Comparison of ENCODE assay signal across 8 cellular contexts in the genomic region with DNA sequence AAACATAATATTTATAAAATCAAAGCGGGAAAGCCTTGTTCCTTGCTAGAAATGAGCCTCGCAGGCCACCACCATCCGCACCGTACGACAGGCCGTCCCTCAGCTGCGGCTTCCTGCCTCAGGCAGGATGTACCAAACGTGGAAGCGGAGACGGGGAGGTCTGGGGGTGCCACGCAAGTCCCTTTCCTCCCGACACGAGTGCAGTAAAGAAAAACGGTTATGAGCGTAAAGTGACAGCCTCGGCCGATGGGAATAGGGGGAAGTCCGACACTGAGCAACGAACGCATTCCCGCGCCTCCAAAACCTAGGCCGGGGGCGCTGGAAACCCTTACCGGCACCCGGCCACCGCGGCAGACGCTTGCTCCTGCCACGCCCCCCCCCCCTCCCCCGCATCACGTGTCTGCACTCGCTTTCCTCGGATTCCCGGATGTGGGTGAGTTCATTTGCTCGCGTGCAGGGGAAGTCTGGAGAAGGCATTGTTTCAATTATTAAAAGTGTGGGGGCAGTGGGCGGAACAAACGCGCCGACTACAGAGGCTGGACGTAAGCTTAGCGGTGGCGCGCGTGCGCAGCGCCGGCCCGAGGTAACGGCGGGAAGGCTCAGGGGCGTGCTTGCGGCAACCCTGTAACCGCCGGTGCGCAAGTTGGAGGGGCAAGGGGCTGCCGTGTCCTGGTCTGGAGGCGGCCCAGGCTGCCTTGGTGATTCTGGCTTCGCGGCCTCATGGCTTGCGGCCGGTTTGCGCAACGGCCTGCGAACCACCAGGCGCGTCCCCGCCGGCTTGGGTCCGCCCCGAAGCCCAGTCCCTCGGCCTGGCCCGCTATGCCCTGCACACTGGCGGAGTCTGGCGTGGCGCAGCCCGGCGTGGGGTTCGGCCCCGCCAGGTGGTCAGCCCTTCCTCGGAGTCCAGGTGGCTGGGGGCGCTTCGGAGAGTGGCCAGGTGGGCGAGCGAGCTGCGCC. TPM values are rescaled to one million over a fixed set of nuclear protein-coding genes. Genes with fewer than 3 reads are reported as not detected.
DNase-seq lines count a peak whose midpoint lies in the region; ATAC-seq and TF ChIP-seq lines count a peak whose summit lies in the region.

TSS of gene ANAPC13 (minus strand) at position 366 of the 957 bp plus-strand sequence. CDS start 3,081 bp downstream, outside the sequence.
TSS of gene CEP63 (plus strand) at position 438 of the 957 bp plus-strand sequence. CDS start 9,264 bp downstream, outside the sequence.

- TF ChIP-seq CTCF in RWPE2 (IDR thresholded peaks at IDR 0.05; ENCODE audit: poor library complexity, severe bottlenecking) = no peak

- peak; percentile 83 for ATAC-seq in RWPE2 (ENCODE audit: low read depth)
- ATAC-seq in natural killer cell treated with Interleukin-12 subunit alpha and Interleukin-12 subunit beta and Interleukin-15 and Interleukin-18, amount 100 ng/mL, for 72 hours = peak; percentile 89 to 90
- peak; percentile 89 for ATAC-seq in stimulated activated naive CD8-positive, alpha-beta T cell treated with anti-CD3 and anti-CD28 coated beads, Interleukin-15, Interleukin-2, amounts not matched to agents 100 U/mL and 50 U/mL, for 24 hours

- no peaks in the 10 kb centered on the region for H3K9me3 Mint-ChIP-seq in activated T-helper 2 cell treated with anti-CD3 and anti-CD28 coated beads, Interferon-gamma antibody, Interleukin-2, Interleukin-4, amounts not matched to agents 10 μg/mL and 5 μg/mL and 100 μg/mL, durations not matched to agents 14 hours and 24 hours and 36 hours
- no peaks in the 10 kb centered on the region for H3K9me3 Mint-ChIP-seq in natural killer cell treated with Interleukin-12 subunit alpha and Interleukin-12 subunit beta and Interleukin-15 and Interleukin-18, amount 100 ng/mL, for 72 hours

- no peaks in the 10 kb centered on the region for H3K27me3 ChIP-seq in RWPE2 (ENCODE audit: insufficient read depth, poor library complexity, severe bottlenecking)

- H3K4me3 ChIP-seq in RWPE2 (ENCODE audit: severe bottlenecking) = peak within 1 kb of the TSS; percentile 64

- no peaks in the 10 kb centered on the region for H3K27me3 Mint-ChIP-seq in activated T-helper 2 cell treated with anti-CD3 and anti-CD28 coated beads, Interferon-gamma antibody, Interleukin-2, Interleukin-4, amounts not matched to agents 10 μg/mL and 5 μg/mL and 100 μg/mL, durations not matched to agents 14 hours and 24 hours and 36 hours (ENCODE audit: low read depth)
- H3K27me3 Mint-ChIP-seq in natural killer cell treated with Interleukin-12 subunit alpha and Interleukin-12 subunit beta and Interleukin-15 and Interleukin-18, amount 100 ng/mL, for 72 hours = no peaks in the 10 kb centered on the region

- peak within 1 kb of the TSS; percentile 87 for H3K27ac ChIP-seq in RWPE2 (ENCODE audit: poor library complexity, severe bottlenecking)

- intact Hi-C loops in activated T-helper 2 cell treated with anti-CD3 and anti-CD28 coated beads, Interferon-gamma antibody, Interleukin-2, Interleukin-4, amounts not matched to agents 10 μg/mL and 5 μg/mL and 100 μg/mL, durations not matched to agents 14 hours and 24 hours and 36 hours (cut with micrococcal nuclease) = loop anchor here (2.0 to 10.0 kb wide), 8 partner anchors 179 to 1763 kb away; partner anchors contain the start of genes CDV3, MSL2, NPHP3 and RYK

- DNase-seq in EH (ENCODE audit: low read depth) (peak; percentile 99), H4 (ENCODE audit: low spot score) (peak; percentile 99), LoVo (ENCODE audit: low spot score) (peak; percentile 97), RWPE2 (ENCODE audit: low spot score) (peak; percentile 94), fibroblast of peridontal ligament (ENCODE audit: extremely low read depth) (peak; percentile 99)
- peak; percentile 92 for DNase-seq in activated T-helper 2 cell treated with anti-CD3 and anti-CD28 coated beads, Interferon-gamma antibody, Interleukin-2, Interleukin-4, amounts not matched to agents 10 μg/mL and 5 μg/mL and 100 μg/mL, durations not matched to agents 14 hours and 24 hours and 36 hours (ENCODE audit: low spot score)
- peak; percentile 95 for DNase-seq in natural killer cell treated with Interleukin-12 subunit alpha and Interleukin-12 subunit beta and Interleukin-15 and Interleukin-18, amount 100 ng/mL, for 72 hours (ENCODE audit: low spot score)
- peak; percentile 88 for DNase-seq in stimulated activated naive CD8-positive, alpha-beta T cell treated with anti-CD3 and anti-CD28 coated beads, Interleukin-15, Interleukin-2, amounts not matched to agents 100 U/mL and 50 U/mL, for 24 hours

- peaks cover 37% of the 10 kb centered on the region for H3K4me1 Mint-ChIP-seq in activated T-helper 2 cell treated with anti-CD3 and anti-CD28 coated beads, Interferon-gamma antibody, Interleukin-2, Interleukin-4, amounts not matched to agents 10 μg/mL and 5 μg/mL and 100 μg/mL, durations not matched to agents 14 hours and 24 hours and 36 hours (ENCODE audit: low read depth)
- H3K4me1 Mint-ChIP-seq in natural killer cell treated with Interleukin-12 subunit alpha and Interleukin-12 subunit beta and Interleukin-15 and Interleukin-18, amount 100 ng/mL, for 72 hours (ENCODE audit: low read depth in 2 of 2) = peaks cover 35 to 41% of the 10 kb centered on the region in 2 donors

- no peaks in the 10 kb centered on the region for H3K9me3 ChIP-seq in RWPE2 (ENCODE audit: severe bottlenecking)

- peak within 1 kb of the TSS; percentile 97 for H3K4me3 Mint-ChIP-seq in activated T-helper 2 cell treated with anti-CD3 and anti-CD28 coated beads, Interferon-gamma antibody, Interleukin-2, Interleukin-4, amounts not matched to agents 10 μg/mL and 5 μg/mL and 100 μg/mL, durations not matched to agents 14 hours and 24 hours and 36 hours (ENCODE audit: low read depth)
- peak within 1 kb of the TSS; percentile 91 for H3K4me3 Mint-ChIP-seq in natural killer cell treated with Interleukin-12 subunit alpha and Interleukin-12 subunit beta and Interleukin-15 and Interleukin-18, amount 100 ng/mL, for 72 hours

- peaks cover 22% of the 10 kb centered on the region for H3K36me3 ChIP-seq in RWPE2 (ENCODE audit: low read depth)

- peaks cover 32% of the 10 kb centered on the region for H3K36me3 Mint-ChIP-seq in activated T-helper 2 cell treated with anti-CD3 and anti-CD28 coated beads, Interferon-gamma antibody, Interleukin-2, Interleukin-4, amounts not matched to agents 10 μg/mL and 5 μg/mL and 100 μg/mL, durations not matched to agents 14 hours and 24 hours and 36 hours (ENCODE audit: low read depth)
- H3K36me3 Mint-ChIP-seq in natural killer cell treated with Interleukin-12 subunit alpha and Interleukin-12 subunit beta and Interleukin-15 and Interleukin-18, amount 100 ng/mL, for 72 hours = peaks cover 11% of the 10 kb centered on the region

- peak within 1 kb of the TSS; percentile 99 for H3K27ac Mint-ChIP-seq in activated T-helper 2 cell treated with anti-CD3 and anti-CD28 coated beads, Interferon-gamma antibody, Interleukin-2, Interleukin-4, amounts not matched to agents 10 μg/mL and 5 μg/mL and 100 μg/mL, durations not matched to agents 14 hours and 24 hours and 36 hours
- H3K27ac Mint-ChIP-seq in natural killer cell treated with Interleukin-12 subunit alpha and Interleukin-12 subunit beta and Interleukin-15 and Interleukin-18, amount 100 ng/mL, for 72 hours = peak within 1 kb of the TSS; percentile 96 to 97

- peaks cover 18% of the 10 kb centered on the region for H3K4me1 ChIP-seq in RWPE2 (ENCODE audit: insufficient read depth, poor library complexity, severe bottlenecking)

RNA-seq across cellular contexts. Expression of gene ANAPC13, which starts in this region (rescaled TPM):
- 158 and 197 TPM in 2 replicates for total RNA-seq in H4 (2014; rRNA removed; shearing (Covaris generic))
- 27.3 and 27.4 TPM in 2 replicates for total RNA-seq in activated T-helper 2 cell treated with anti-CD3 and anti-CD28 coated beads, Interferon-gamma antibody, Interleukin-2, Interleukin-4, amounts not matched to agents 10 μg/mL and 5 μg/mL and 100 μg/mL, durations not matched to agents 14 hours and 24 hours and 36 hours
- 10 to 100 TPM; 13.0 to 15.8 TPM for total RNA-seq in natural killer cell treated with Interleukin-12 subunit alpha and Interleukin-12 subunit beta and Interleukin-15 and Interleukin-18, amount 100 ng/mL, for 72 hours

RNA-seq across cellular contexts. Expression of gene CEP63, which starts in this region (rescaled TPM):
- total RNA-seq in H4 (2014; rRNA removed; shearing (Covaris generic)) = 21.3 and 23.2 TPM in 2 replicates
- total RNA-seq in activated T-helper 2 cell treated with anti-CD3 and anti-CD28 coated beads, Interferon-gamma antibody, Interleukin-2, Interleukin-4, amounts not matched to agents 10 μg/mL and 5 μg/mL and 100 μg/mL, durations not matched to agents 14 hours and 24 hours and 36 hours = 18.0 and 20.1 TPM in 2 replicates
- 10 to 100 TPM; 17.1 to 24.1 TPM for total RNA-seq in natural killer cell treated with Interleukin-12 subunit alpha and Interleukin-12 subunit beta and Interleukin-15 and Interleukin-18, amount 100 ng/mL, for 72 hours

Comparison
In these comparisons a context has a peak if more than half of its experiments do, and no peak if none do; other contexts are left out.
1. Peak in every context shown above with its lines: DNase-seq, ATAC-seq, H3K4me3 ChIP-seq and H3K27ac ChIP-seq.